ENCODE assay signal across 13 cellular contexts in the genomic region with DNA sequence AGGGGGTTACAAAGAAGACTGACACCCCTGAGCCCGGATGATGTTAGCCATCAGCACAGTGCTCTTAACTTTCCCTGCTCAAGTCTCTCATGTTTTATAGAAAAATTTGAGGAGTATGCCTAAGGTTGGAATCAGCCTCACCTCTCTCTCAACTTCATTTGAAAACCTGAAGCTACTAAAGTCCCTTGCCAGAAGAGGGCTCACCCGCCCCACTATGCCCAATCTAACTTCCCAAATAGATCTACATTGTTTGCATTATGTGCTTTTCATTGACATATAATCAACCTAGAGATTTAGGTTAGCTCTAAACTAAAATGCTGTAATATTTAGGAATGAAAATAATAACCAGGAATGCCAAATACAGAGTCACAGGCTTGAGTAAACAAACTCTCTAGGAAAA.
DNase-seq lines count a peak whose midpoint lies in the region; ATAC-seq and TF ChIP-seq lines count a peak whose summit lies in the region.
"Had no signal": no experiment of that assay in that cellular context is flagged by ENCODE, and none has a peak within 500 bp of the region (broad histone marks: within the 10 kb centered on the region; RNA-seq: fewer than 3 reads in every experiment).

No MANE protein-coding gene starts in this region.

- no peak for ATAC-seq in GM18867 (IDR thresholded peaks at IDR 0.05; ENCODE audit: unreplicated experiment)
- ATAC-seq: activated CD8-positive, alpha-beta T cell treated with anti-CD3 and anti-CD28 coated beads for 36 hours; activated naive CD4-positive, alpha-beta T cell treated with anti-CD3 and anti-CD28 coated beads, Interleukin-2, amount 50 U/mL, for 72 hours had no signal

- H3K4me3 ChIP-seq in astrocyte of the spinal cord (ENCODE audit: low read depth, low read length) = no peak overlapping the region
- H3K4me3 ChIP-seq: suprapubic skin had no signal

- H3K9me3 Mint-ChIP-seq in HFFc6 = no peaks in the 10 kb centered on the region
- H3K9me3 Mint-ChIP-seq in nephron = no peaks in the 10 kb centered on the region
- H3K9me3 Mint-ChIP-seq: activated CD8-positive, alpha-beta T cell treated with anti-CD3 and anti-CD28 coated beads for 36 hours had no signal

- H3K27me3 Mint-ChIP-seq in HFFc6 (ENCODE audit: insufficient read depth) = no peaks in the 10 kb centered on the region
- peaks cover 33% of the 10 kb centered on the region for H3K27me3 Mint-ChIP-seq in nephron (ENCODE audit: low read depth)

- H3K4me1 Mint-ChIP-seq in HFFc6 (ENCODE audit: low read depth) (peaks cover 31% of the 10 kb centered on the region; the same call in 1 of the 2 replicates), nephron (peaks cover 17% of the 10 kb centered on the region)

- H3K27ac Mint-ChIP-seq in HFFc6 (no peak overlapping the region), nephron (no peak overlapping the region)
- H3K27ac Mint-ChIP-seq: activated CD8-positive, alpha-beta T cell treated with anti-CD3 and anti-CD28 coated beads for 36 hours; activated naive CD4-positive, alpha-beta T cell treated with anti-CD3 and anti-CD28 coated beads, Interleukin-2, amount 50 U/mL, for 72 hours had no signal

- H3K4me3 Mint-ChIP-seq in HFFc6 (no peak overlapping the region), nephron (no peak overlapping the region)
- H3K4me3 Mint-ChIP-seq: activated CD8-positive, alpha-beta T cell treated with anti-CD3 and anti-CD28 coated beads for 36 hours had no signal

- H3K36me3 Mint-ChIP-seq in HFFc6 (ENCODE audit: low read depth) = no peaks in the 10 kb centered on the region
- no peaks in the 10 kb centered on the region for H3K36me3 Mint-ChIP-seq in nephron (ENCODE audit: low read depth)
- H3K36me3 Mint-ChIP-seq: activated naive CD4-positive, alpha-beta T cell treated with anti-CD3 and anti-CD28 coated beads, Interleukin-2, amount 50 U/mL, for 72 hours had no signal

- peak; percentile 66 for TF ChIP-seq CTCF in HFFc6 (IDR thresholded peaks at IDR 0.05)
- TF ChIP-seq CTCF in astrocyte of the spinal cord (IDR thresholded peaks at IDR 0.05; ENCODE audit: low read depth, low read length) = peak; percentile 33
- peak in 2 of 3 experiments; percentile 19 to 32 for TF ChIP-seq CTCF in nephron (IDR thresholded peaks at IDR 0.05; ENCODE audit: unreplicated experiment in 3 of 3)

- DNase-seq in NCI-H1694 (lab: John Stamatoyannopoulos, UW) (peak; percentile 9), NCI-H1694 treated with DMSO at 0.1 percent for 48 hours (lab: John Stamatoyannopoulos, UW) (no peak), HFFc6 (no peak), astrocyte of the spinal cord (ENCODE audit: low read depth, low spot score) (peak; percentile 22), GF-D8 (lab: John Stamatoyannopoulos, UW) (no peak), Kasumi-1 (lab: John Stamatoyannopoulos, UW) (no peak)
- DNase-seq: activated CD8-positive, alpha-beta T cell treated with anti-CD3 and anti-CD28 coated beads for 36 hours; NCI-H69; T-helper 2 cell had no signal

- in situ Hi-C loops in astrocyte of the spinal cord (cut with HindIII; ENCODE audit: low sequenced_read_pairs) = no loop called here

Comparison
In these comparisons a context has a peak if more than half of its experiments do, and no peak if none do; other contexts are left out.
1. DNase-seq: peak in NCI-H1694 (single experiment) and astrocyte of the spinal cord (single experiment); none in NCI-H1694 treated with DMSO at 0.1 percent for 48 hours (single experiment), HFFc6 (single experiment), GF-D8 (single experiment) and Kasumi-1 (0 of 2).
2. Peak in every context shown above with its lines, with median percentiles within 50 percentile points of each other: CTCF ChIP-seq.